8 cellular contexts compared by ENCODE assay signal in the genomic region with DNA sequence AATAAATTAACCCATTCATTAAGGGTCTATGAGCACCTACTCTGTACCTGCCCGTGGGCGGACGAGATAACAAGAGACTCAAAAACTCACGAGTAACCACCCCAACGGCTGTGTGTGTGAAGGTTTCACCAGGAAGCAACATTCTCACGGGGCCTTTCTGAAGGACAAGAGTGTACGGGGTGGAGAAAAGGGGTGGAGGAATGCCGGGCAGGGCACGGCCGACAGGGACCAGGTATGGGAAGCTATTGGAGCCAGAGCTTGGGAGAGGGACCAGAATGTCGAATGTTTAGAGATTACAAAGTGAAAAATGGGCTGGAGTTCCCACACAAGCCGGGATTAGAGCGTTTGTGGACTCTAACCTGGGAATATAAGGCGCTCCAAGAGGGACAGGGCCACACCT. TPM values are rescaled to one million over a fixed set of nuclear protein-coding genes. Genes with fewer than 3 reads are reported as not detected.
DNase-seq lines count a peak whose midpoint lies in the region; ATAC-seq and TF ChIP-seq lines count a peak whose summit lies in the region.

No MANE protein-coding gene starts in this region.

- peak overlapping the region; percentile 80 for H3K4me3 Mint-ChIP-seq in endodermal cell

- no peak for TF ChIP-seq CTCF in OCI-LY1 (IDR thresholded peaks at IDR 0.05; ENCODE audit: low read length)
- no peak for TF ChIP-seq CTCF in endodermal cell (conservative IDR thresholded peaks at IDR 0.05)
- no peak for TF ChIP-seq CTCF in osteoblast (IDR thresholded peaks at IDR 0.05; ENCODE audit: extremely low read depth, low read depth, low read length)

- H3K9ac ChIP-seq in OCI-LY1 (ENCODE audit: low read length) (no peak overlapping the region), endodermal cell (ENCODE audit: extremely low read depth, low read length, poor library complexity, severe bottlenecking) (peak overlapping the region; percentile 73)

- no peaks in the 10 kb centered on the region for H3K9me3 Mint-ChIP-seq in endodermal cell

- H3K27ac Mint-ChIP-seq in endodermal cell: peak overlapping the region; percentile 42

- no peaks in the 10 kb centered on the region for H3K9me2 ChIP-seq in OCI-LY1 (ENCODE audit: low read depth, low read length)

- DNase-seq in COLO668 (lab: John Stamatoyannopoulos, UW; ENCODE audit: unreplicated experiment): peak; percentile 16
- DNase-seq in endodermal cell: no peak
- DNase-seq in osteoblast (ENCODE audit: insufficient read length, low spot score, missing footprints): peak; percentile 51
- no peak for DNase-seq in HuH-7.5 (ENCODE audit: low spot score)
- no peak for DNase-seq in DMS114 treated with DMSO at 0.1 percent for 48 hours (lab: John Stamatoyannopoulos, UW; ENCODE audit: unreplicated experiment)
- DNase-seq in NCI-H187 (lab: John Stamatoyannopoulos, UW): no peak

- peaks cover 3% of the 10 kb centered on the region for H3K36me3 Mint-ChIP-seq in endodermal cell (ENCODE audit: low read depth)

- H3F3A ChIP-seq in OCI-LY1 (ENCODE audit: insufficient read depth, low read length): no peaks in the 10 kb centered on the region

- ATAC-seq in GM19324 (IDR thresholded peaks at IDR 0.05; ENCODE audit: low FRiP score, unreplicated experiment): no peak

- H3K4me1 Mint-ChIP-seq in endodermal cell: peaks cover 23% of the 10 kb centered on the region

- H2AFZ ChIP-seq in OCI-LY1 (ENCODE audit: low read length) (no peak overlapping the region), osteoblast (ENCODE audit: low read length) (no peak overlapping the region)

- H3K4me1 ChIP-seq in OCI-LY1 (ENCODE audit: insufficient read depth, low read length, severe bottlenecking): peaks cover 22% of the 10 kb centered on the region
- peaks cover 5% of the 10 kb centered on the region for H3K4me1 ChIP-seq in endodermal cell (ENCODE audit: control insufficient read depth, insufficient read depth, low read length)
- peaks cover 16% of the 10 kb centered on the region for H3K4me1 ChIP-seq in osteoblast (ENCODE audit: insufficient read depth, low read length)

- H4K20me1 ChIP-seq in OCI-LY1 (ENCODE audit: insufficient read depth, low read length) (peaks cover 2% of the 10 kb centered on the region; the same call in 1 of the 2 replicates), osteoblast (ENCODE audit: insufficient read depth, low read length) (peaks cover 59% of the 10 kb centered on the region)

- H3K9me3 ChIP-seq in OCI-LY1 (ENCODE audit: low read length): no peaks in the 10 kb centered on the region
- H3K9me3 ChIP-seq in endodermal cell (ENCODE audit: control insufficient read depth, low read length): no peaks in the 10 kb centered on the region
- no peaks in the 10 kb centered on the region for H3K9me3 ChIP-seq in osteoblast (ENCODE audit: low read depth, low read length)

- no peaks in the 10 kb centered on the region for H3K36me3 ChIP-seq in OCI-LY1 (ENCODE audit: insufficient read depth, low read length)
- H3K36me3 ChIP-seq in endodermal cell (ENCODE audit: control insufficient read depth, insufficient read depth, low read length): no peaks in the 10 kb centered on the region
- H3K36me3 ChIP-seq in osteoblast (ENCODE audit: insufficient read depth, low read length): no peaks in the 10 kb centered on the region

- H3K4me3 ChIP-seq in OCI-LY1 (ENCODE audit: low read depth, low read length, poor library complexity, severe bottlenecking) (no peak overlapping the region), endodermal cell (ENCODE audit: low read length) (peak overlapping the region; percentile 98), osteoblast (ENCODE audit: insufficient read depth, low read length) (peak overlapping the region; percentile 90)

- H3K27me3 ChIP-seq in OCI-LY1 (ENCODE audit: insufficient read depth, low read length) (peaks cover 4% of the 10 kb centered on the region; the same call in 1 of the 2 replicates), endodermal cell (ENCODE audit: control insufficient read depth, insufficient read depth, low read length, poor library complexity, severe bottlenecking) (no peaks in the 10 kb centered on the region), osteoblast (ENCODE audit: insufficient read depth, low read length) (no peaks in the 10 kb centered on the region)

- H3K27me3 Mint-ChIP-seq in endodermal cell (ENCODE audit: insufficient read depth): peaks cover 15% of the 10 kb centered on the region

- WGBS in endodermal cell (ENCODE audit: insufficient coverage in 1 of 2, insufficient read length in 1 of 2), 2 experiments: 70 to 73% methylated on average over 12 to 14 of the region's 14 CpGs

- no peak overlapping the region for H3K27ac ChIP-seq in OCI-LY1 (ENCODE audit: low read depth, low read length, poor library complexity, severe bottlenecking)
- no peak overlapping the region for H3K27ac ChIP-seq in endodermal cell (ENCODE audit: low read depth, low read length)
- H3K27ac ChIP-seq in osteoblast (ENCODE audit: low read depth, low read length): no peak overlapping the region

- 0 out of 2 replicates have a peak, but pooled peaks cover 6% of the 10 kb centered on the region for H3K79me2 ChIP-seq in OCI-LY1 (ENCODE audit: insufficient read depth, low read length)
- peaks cover 59% of the 10 kb centered on the region for H3K79me2 ChIP-seq in osteoblast (ENCODE audit: insufficient read depth, low read length)

- H3K4me2 ChIP-seq in OCI-LY1 (ENCODE audit: low read length): peak overlapping the region; percentile 69
- H3K4me2 ChIP-seq in osteoblast (ENCODE audit: insufficient read depth, low read length): peak overlapping the region; percentile 90

RNA-seq across cellular contexts. Expression of gene KMT5B, which starts 1.6 kb away (rescaled TPM):
- total RNA-seq in endodermal cell (10 to 100 TPM; 53.3 to 62.3 TPM), osteoblast (27.1 and 29.8 TPM in 2 replicates)
- 55.3 TPM for polyA plus RNA-seq in endodermal cell (2013, experiment 1 of 2)
- polyA plus RNA-seq in endodermal cell (2013, experiment 2 of 2): 52.0 TPM

Comparison
In these comparisons a context has a peak if more than half of its experiments do, and no peak if none do; other contexts are left out.
1. DNase-seq: peak in COLO668 (single experiment) and osteoblast (single experiment); none in endodermal cell (single experiment), HuH-7.5 (single experiment), DMS114 treated with DMSO at 0.1 percent for 48 hours (single experiment) and NCI-H187 (0 of 2).